In genomic region chr4:87465739-87466366, GRCh38 we compare ENCODE assay signal across 8 cellular contexts. TPM values are rescaled to one million over a fixed set of nuclear protein-coding genes. Genes with fewer than 3 reads are reported as not detected.
DNase-seq lines count a peak whose midpoint lies in the region; ATAC-seq and TF ChIP-seq lines count a peak whose summit lies in the region.

No MANE protein-coding gene starts in this region.

- TF ChIP-seq CTCF in natural killer cell (IDR thresholded peaks at IDR 0.05), result peak; percentile 77
- TF ChIP-seq CTCF in foreskin keratinocyte (conservative IDR thresholded peaks at IDR 0.05), result peak; percentile 81

- no peaks in the 10 kb centered on the region for H3K4me1 ChIP-seq in foreskin keratinocyte

- H3K27ac ChIP-seq in foreskin keratinocyte, result no peak overlapping the region

- DNase-seq in natural killer cell (no peak), HS-5 (ENCODE audit: low read depth) (peak; percentile 18), SW480 (ENCODE audit: low spot score) (peak; percentile 46), foreskin keratinocyte (peak in 1 of 2 donors; percentile 22), pulmonary artery endothelial cell (ENCODE audit: low read depth, low spot score) (peak; percentile 15)
- no peak for DNase-seq in natural killer cell treated with Interleukin-12 subunit alpha and Interleukin-12 subunit beta and Interleukin-15 and Interleukin-18, amount 100 ng/mL, for 72 hours (ENCODE audit: low spot score)
- no peak for DNase-seq in activated effector memory CD4-positive, alpha-beta T cell treated with Interleukin-2 at 50 U/mL for 16 hours

- no peaks in the 10 kb centered on the region for H3K36me3 Mint-ChIP-seq in natural killer cell
- no peaks in the 10 kb centered on the region for H3K36me3 Mint-ChIP-seq in natural killer cell treated with Interleukin-12 subunit alpha and Interleukin-12 subunit beta and Interleukin-15 and Interleukin-18, amount 100 ng/mL, for 72 hours

- H3K4me1 Mint-ChIP-seq in natural killer cell, result no peaks in the 10 kb centered on the region
- no peaks in the 10 kb centered on the region for H3K4me1 Mint-ChIP-seq in natural killer cell treated with Interleukin-12 subunit alpha and Interleukin-12 subunit beta and Interleukin-15 and Interleukin-18, amount 100 ng/mL, for 72 hours (ENCODE audit: low read depth in 2 of 2)

- no peak overlapping the region for H3K4me3 Mint-ChIP-seq in natural killer cell
- H3K4me3 Mint-ChIP-seq in natural killer cell treated with Interleukin-12 subunit alpha and Interleukin-12 subunit beta and Interleukin-15 and Interleukin-18, amount 100 ng/mL, for 72 hours, result no peak overlapping the region

- H3K27me3 Mint-ChIP-seq in natural killer cell (ENCODE audit: low read depth in 2 of 2), result no peaks in the 10 kb centered on the region
- H3K27me3 Mint-ChIP-seq in natural killer cell treated with Interleukin-12 subunit alpha and Interleukin-12 subunit beta and Interleukin-15 and Interleukin-18, amount 100 ng/mL, for 72 hours, result no peaks in the 10 kb centered on the region

- ATAC-seq in natural killer cell (peak in 2 of 3 donors; percentile 49 to 60), foreskin keratinocyte (no peak), HG02588 (IDR thresholded peaks at IDR 0.05; ENCODE audit: unreplicated experiment) (no peak)
- ATAC-seq in natural killer cell treated with Interleukin-12 subunit alpha and Interleukin-12 subunit beta and Interleukin-15 and Interleukin-18, amount 100 ng/mL, for 72 hours, result no peak

- H3K9me3 Mint-ChIP-seq in natural killer cell, result no peaks in the 10 kb centered on the region
- no peaks in the 10 kb centered on the region for H3K9me3 Mint-ChIP-seq in natural killer cell treated with Interleukin-12 subunit alpha and Interleukin-12 subunit beta and Interleukin-15 and Interleukin-18, amount 100 ng/mL, for 72 hours

- H3K27me3 ChIP-seq in foreskin keratinocyte, result no peaks in the 10 kb centered on the region

- intact Hi-C loops in natural killer cell (cut with micrococcal nuclease), result loop anchor here (1.0 to 5.0 kb wide), 5 partner anchors 44 to 315 kb away; partner anchors contain the start of genes HSD17B11 and NUDT9

- no peak overlapping the region for H3K27ac Mint-ChIP-seq in natural killer cell
- H3K27ac Mint-ChIP-seq in natural killer cell treated with Interleukin-12 subunit alpha and Interleukin-12 subunit beta and Interleukin-15 and Interleukin-18, amount 100 ng/mL, for 72 hours, result no peak overlapping the region

RNA-seq across cellular contexts. Expression of gene NUDT9, which starts 43.5 kb away (rescaled TPM):
- total RNA-seq in natural killer cell (1 to 10 TPM; 7.3 to 9.6 (median 9.5) TPM), foreskin keratinocyte (15.1 and 18.2 TPM in 2 replicates), pulmonary artery endothelial cell (20.0 and 25.5 TPM in 2 replicates)
- total RNA-seq in natural killer cell treated with Interleukin-12 subunit alpha and Interleukin-12 subunit beta and Interleukin-15 and Interleukin-18, amount 100 ng/mL, for 72 hours, result 10 to 100 TPM; 14.6 to 18.2 TPM
- 21.1 and 21.2 TPM in 2 replicates for polyA plus RNA-seq in foreskin keratinocyte

Comparison
In these comparisons a context has a peak if more than half of its experiments do, and no peak if none do; other contexts are left out.
1. ATAC-seq: peak in natural killer cell (2 of 3); none in natural killer cell treated with Interleukin-12 subunit alpha and Interleukin-12 subunit beta and Interleukin-15 and Interleukin-18, amount 100 ng/mL, for 72 hours (0 of 2), foreskin keratinocyte (single experiment) and HG02588 (single experiment).
2. DNase-seq: peak in HS-5 (single experiment), SW480 (single experiment) and pulmonary artery endothelial cell (single experiment); none in natural killer cell (single experiment), natural killer cell treated with Interleukin-12 subunit alpha and Interleukin-12 subunit beta and Interleukin-15 and Interleukin-18, amount 100 ng/mL, for 72 hours (single experiment) and activated effector memory CD4-positive, alpha-beta T cell treated with Interleukin-2 at 50 U/mL for 16 hours (single experiment).